1 cellular context compared by ENCODE assay signal in genomic region chr6:30129818-30130679, GRCh38.
TF ChIP-seq lines count a peak whose summit lies in the region.

No MANE protein-coding gene starts in this region.

TF ChIP-seq in GM12878, 131 proteins besides CTCF, POLR2A, EP300 and RAD21:
- TF ChIP-seq, protein P1, sequence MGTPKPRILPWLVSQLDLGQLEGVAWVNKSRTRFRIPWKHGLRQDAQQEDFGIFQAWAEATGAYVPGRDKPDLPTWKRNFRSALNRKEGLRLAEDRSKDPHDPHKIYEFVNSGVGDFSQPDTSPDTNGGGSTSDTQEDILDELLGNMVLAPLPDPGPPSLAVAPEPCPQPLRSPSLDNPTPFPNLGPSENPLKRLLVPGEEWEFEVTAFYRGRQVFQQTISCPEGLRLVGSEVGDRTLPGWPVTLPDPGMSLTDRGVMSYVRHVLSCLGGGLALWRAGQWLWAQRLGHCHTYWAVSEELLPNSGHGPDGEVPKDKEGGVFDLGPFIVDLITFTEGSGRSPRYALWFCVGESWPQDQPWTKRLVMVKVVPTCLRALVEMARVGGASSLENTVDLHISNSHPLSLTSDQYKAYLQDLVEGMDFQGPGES (IDR thresholded peaks at IDR 0.05): no peak
- TF ChIP-seq EED (IDR thresholded peaks at IDR 0.05; ENCODE audit: low read depth) (no peak), ZNF274 (IDR thresholded peaks at IDR 0.05; ENCODE audit: insufficient read depth, insufficient read length) (no peak), DPF2 (IDR thresholded peaks at IDR 0.05) (no peak), TBL1XR1 (IDR thresholded peaks at IDR 0.05; ENCODE audit: low read depth, low read length) (no peak), ZZZ3 (IDR thresholded peaks at IDR 0.05; ENCODE audit: control insufficient read depth, insufficient read length, low read depth) (no peak), YY1 (IDR thresholded peaks at IDR 0.05; ENCODE audit: low read depth, low read length) (no peak), EGR1 (IDR thresholded peaks at IDR 0.05; ENCODE audit: borderline replicate concordance in 1 of 2, low read depth in 2 of 2, low read length in 2 of 2) (no peak), SIX5 (IDR thresholded peaks at IDR 0.05; ENCODE audit: low read depth, low read length, severe bottlenecking) (no peak), TARDBP (IDR thresholded peaks at IDR 0.05; ENCODE audit: borderline replicate concordance) (no peak), EZH2 (IDR thresholded peaks at IDR 0.05; ENCODE audit: borderline replicate concordance, control insufficient read depth, low read depth, low read length) (no peak), MXI1 (IDR thresholded peaks at IDR 0.05; ENCODE audit: low read depth, low read length) (no peak), ATF2 (IDR thresholded peaks at IDR 0.05; ENCODE audit: low read length) (no peak)
- TF ChIP-seq, protein P2, sequence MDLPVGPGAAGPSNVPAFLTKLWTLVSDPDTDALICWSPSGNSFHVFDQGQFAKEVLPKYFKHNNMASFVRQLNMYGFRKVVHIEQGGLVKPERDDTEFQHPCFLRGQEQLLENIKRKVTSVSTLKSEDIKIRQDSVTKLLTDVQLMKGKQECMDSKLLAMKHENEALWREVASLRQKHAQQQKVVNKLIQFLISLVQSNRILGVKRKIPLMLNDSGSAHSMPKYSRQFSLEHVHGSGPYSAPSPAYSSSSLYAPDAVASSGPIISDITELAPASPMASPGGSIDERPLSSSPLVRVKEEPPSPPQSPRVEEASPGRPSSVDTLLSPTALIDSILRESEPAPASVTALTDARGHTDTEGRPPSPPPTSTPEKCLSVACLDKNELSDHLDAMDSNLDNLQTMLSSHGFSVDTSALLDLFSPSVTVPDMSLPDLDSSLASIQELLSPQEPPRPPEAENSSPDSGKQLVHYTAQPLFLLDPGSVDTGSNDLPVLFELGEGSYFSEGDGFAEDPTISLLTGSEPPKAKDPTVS (IDR thresholded peaks at IDR 0.05; ENCODE audit: low read depth, low read length): no peak
- TF ChIP-seq, protein P3, sequence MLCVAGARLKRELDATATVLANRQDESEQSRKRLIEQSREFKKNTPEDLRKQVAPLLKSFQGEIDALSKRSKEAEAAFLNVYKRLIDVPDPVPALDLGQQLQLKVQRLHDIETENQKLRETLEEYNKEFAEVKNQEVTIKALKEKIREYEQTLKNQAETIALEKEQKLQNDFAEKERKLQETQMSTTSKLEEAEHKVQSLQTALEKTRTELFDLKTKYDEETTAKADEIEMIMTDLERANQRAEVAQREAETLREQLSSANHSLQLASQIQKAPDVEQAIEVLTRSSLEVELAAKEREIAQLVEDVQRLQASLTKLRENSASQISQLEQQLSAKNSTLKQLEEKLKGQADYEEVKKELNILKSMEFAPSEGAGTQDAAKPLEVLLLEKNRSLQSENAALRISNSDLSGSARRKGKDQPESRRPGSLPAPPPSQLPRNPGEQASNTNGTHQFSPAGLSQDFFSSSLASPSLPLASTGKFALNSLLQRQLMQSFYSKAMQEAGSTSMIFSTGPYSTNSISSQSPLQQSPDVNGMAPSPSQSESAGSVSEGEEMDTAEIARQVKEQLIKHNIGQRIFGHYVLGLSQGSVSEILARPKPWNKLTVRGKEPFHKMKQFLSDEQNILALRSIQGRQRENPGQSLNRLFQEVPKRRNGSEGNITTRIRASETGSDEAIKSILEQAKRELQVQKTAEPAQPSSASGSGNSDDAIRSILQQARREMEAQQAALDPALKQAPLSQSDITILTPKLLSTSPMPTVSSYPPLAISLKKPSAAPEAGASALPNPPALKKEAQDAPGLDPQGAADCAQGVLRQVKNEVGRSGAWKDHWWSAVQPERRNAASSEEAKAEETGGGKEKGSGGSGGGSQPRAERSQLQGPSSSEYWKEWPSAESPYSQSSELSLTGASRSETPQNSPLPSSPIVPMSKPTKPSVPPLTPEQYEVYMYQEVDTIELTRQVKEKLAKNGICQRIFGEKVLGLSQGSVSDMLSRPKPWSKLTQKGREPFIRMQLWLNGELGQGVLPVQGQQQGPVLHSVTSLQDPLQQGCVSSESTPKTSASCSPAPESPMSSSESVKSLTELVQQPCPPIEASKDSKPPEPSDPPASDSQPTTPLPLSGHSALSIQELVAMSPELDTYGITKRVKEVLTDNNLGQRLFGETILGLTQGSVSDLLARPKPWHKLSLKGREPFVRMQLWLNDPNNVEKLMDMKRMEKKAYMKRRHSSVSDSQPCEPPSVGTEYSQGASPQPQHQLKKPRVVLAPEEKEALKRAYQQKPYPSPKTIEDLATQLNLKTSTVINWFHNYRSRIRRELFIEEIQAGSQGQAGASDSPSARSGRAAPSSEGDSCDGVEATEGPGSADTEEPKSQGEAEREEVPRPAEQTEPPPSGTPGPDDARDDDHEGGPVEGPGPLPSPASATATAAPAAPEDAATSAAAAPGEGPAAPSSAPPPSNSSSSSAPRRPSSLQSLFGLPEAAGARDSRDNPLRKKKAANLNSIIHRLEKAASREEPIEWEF (IDR thresholded peaks at IDR 0.05; ENCODE audit: insufficient replicate concordance, low read depth, low read length): no peak
- TF ChIP-seq, protein P4, sequence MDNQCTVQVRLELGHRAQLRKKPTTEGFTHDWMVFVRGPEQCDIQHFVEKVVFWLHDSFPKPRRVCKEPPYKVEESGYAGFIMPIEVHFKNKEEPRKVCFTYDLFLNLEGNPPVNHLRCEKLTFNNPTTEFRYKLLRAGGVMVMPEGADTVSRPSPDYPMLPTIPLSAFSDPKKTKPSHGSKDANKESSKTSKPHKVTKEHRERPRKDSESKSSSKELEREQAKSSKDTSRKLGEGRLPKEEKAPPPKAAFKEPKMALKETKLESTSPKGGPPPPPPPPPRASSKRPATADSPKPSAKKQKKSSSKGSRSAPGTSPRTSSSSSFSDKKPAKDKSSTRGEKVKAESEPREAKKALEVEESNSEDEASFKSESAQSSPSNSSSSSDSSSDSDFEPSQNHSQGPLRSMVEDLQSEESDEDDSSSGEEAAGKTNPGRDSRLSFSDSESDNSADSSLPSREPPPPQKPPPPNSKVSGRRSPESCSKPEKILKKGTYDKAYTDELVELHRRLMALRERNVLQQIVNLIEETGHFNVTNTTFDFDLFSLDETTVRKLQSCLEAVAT (IDR thresholded peaks at IDR 0.05): no peak
